ENCODE assay signal across 8 cellular contexts in genomic region chr4:55346851-55347255, GRCh38. TPM values are rescaled to one million over a fixed set of nuclear protein-coding genes. Genes with fewer than 3 reads are reported as not detected.
A peak's percentile ranks its signal among the peaks of the same experiment; 100 is the strongest.
DNase-seq lines count a peak whose midpoint lies in the region; ATAC-seq and TF ChIP-seq lines count a peak whose summit lies in the region.

No MANE protein-coding gene starts in this region.

- no peak for TF ChIP-seq POLR2A in heart left ventricle (IDR thresholded peaks at IDR 0.05)
- no peak for TF ChIP-seq POLR2A in thyroid gland (IDR thresholded peaks at IDR 0.05)

- peak in 1 of 4 donors; percentile 2 for ATAC-seq in heart left ventricle
- peak; percentile 23 for ATAC-seq in left colon
- no peak for ATAC-seq in HG02981 (IDR thresholded peaks at IDR 0.05; ENCODE audit: unreplicated experiment)

- peak overlapping the region; percentile 91 for H3K9ac ChIP-seq in adipocyte (ENCODE audit: low read length)

- H3K36me3 ChIP-seq in heart left ventricle (peaks cover 0 to 7% (median 0%) of the 10 kb centered on the region in 9 donors), adipocyte (ENCODE audit: control insufficient read depth, insufficient read depth, low read length, severe bottlenecking) (no peaks in the 10 kb centered on the region), thyroid gland (no peaks in the 10 kb centered on the region)

- H3K27me3 ChIP-seq in heart left ventricle (no peaks in the 10 kb centered on the region), adipocyte (replicated peaks; ENCODE audit: control insufficient read depth, insufficient read depth, low read length) (no peaks in the 10 kb centered on the region), thyroid gland (no peaks in the 10 kb centered on the region)

- TF ChIP-seq CTCF in heart left ventricle (IDR thresholded peaks at IDR 0.05) (no peak), thyroid gland (IDR thresholded peaks at IDR 0.05) (no peak)

- intact Hi-C loops in heart left ventricle (cut with DNase I): loop anchor here (1.0 to 10.0 kb wide), 17 partner anchors 48 to 528 kb away; partner anchors contain the start of genes TMEM165 (in 8 of the 10), CLOCK (in 6 of the 10) and EXOC1 (in 2 of the 10)
- intact Hi-C loops in cardiac septum (cut with DNase I): loop anchor here (1.0 to 5.0 kb wide), 3 partner anchors 48 to 505 kb away; partner anchors contain the start of genes CLOCK, EXOC1 and TMEM165
- intact Hi-C loops in left colon (cut with DNase I, micrococcal nuclease): loop anchor here in 1 of 2 donors (5.0 to 10.0 kb wide), 2 partner anchors 200 to 518 kb away; partner anchors contain the start of gene CLOCK
- intact Hi-C loops in thyroid gland (cut with DNase I): loop anchor here (5.0 to 10.0 kb wide), 3 partner anchors 45 to 520 kb away; no protein-coding TSS in a partner anchor

- H3K27ac ChIP-seq in heart left ventricle (peak overlapping the region; percentile 89 to 100 (median 98)), thyroid gland (peak overlapping the region; percentile 92 to 96 (median 95))

- H3K4me1 ChIP-seq in heart left ventricle (peaks cover 4 to 31% (median 16%) of the 10 kb centered on the region in 12 donors), adipocyte (ENCODE audit: control insufficient read depth, insufficient read depth, low read length) (peaks cover 43% of the 10 kb centered on the region), thyroid gland (peaks cover 0 to 7% of the 10 kb centered on the region in 2 donors)

- DNase-seq in heart left ventricle: no peak
- no peak for DNase-seq in cardiac septum (ENCODE audit: low spot score)
- no peak for DNase-seq in adipocyte (ENCODE audit: low read depth)
- DNase-seq in left colon: no peak
- no peak for DNase-seq in thyroid gland
- no peak for DNase-seq in 8988T
- DNase-seq in OCI-M1 (lab: John Stamatoyannopoulos, UW): no peak

- H3K4me3 ChIP-seq in heart left ventricle (peak overlapping the region; percentile 48 to 97 (median 80)), adipocyte (ENCODE audit: low read length) (peak overlapping the region; percentile 89), thyroid gland (replicated peaks in 1 of 3) (peak overlapping the region in 2 of 3 donors; percentile 46 to 47)

- no peaks in the 10 kb centered on the region for H3K9me3 ChIP-seq in heart left ventricle
- no peaks in the 10 kb centered on the region for H3K9me3 ChIP-seq in adipocyte (ENCODE audit: control insufficient read depth, low read length)
- no peaks in the 10 kb centered on the region for H3K9me3 ChIP-seq in thyroid gland

- WGBS in heart left ventricle, 4 donors: 37 to 54% (median 38%) methylated on average over 12 to 16 of the region's 16 CpGs
- WGBS in thyroid gland, 2 donors: 43 to 52% methylated on average over 13 to 16 of the region's 16 CpGs

RNA-seq across cellular contexts. Expression of gene SRD5A3, which starts 0.8 kb away (rescaled TPM):
- total RNA-seq in heart left ventricle: 10 to 100 TPM in 3 of 9 donors, 1 to 10 TPM in 6; 4.5 to 16.8 (median 7.8) TPM
- polyA plus RNA-seq in heart left ventricle: 1 to 10 TPM; 4.5 to 9.7 TPM
- 7.3 TPM for total RNA-seq in cardiac septum
- total RNA-seq in left colon: 10 to 100 TPM; 14.1 to 16.2 TPM
- 10 to 100 TPM in 1 of 4 donors, 1 to 10 TPM in 3; 2.7 to 12.0 (median 7.0) TPM for total RNA-seq in thyroid gland

RNA-seq across cellular contexts. Expression of gene TMEM165, which starts 48.9 kb away (rescaled TPM):
- total RNA-seq in heart left ventricle (10 to 100 TPM; 28.2 to 78.3 (median 53.9) TPM), cardiac septum (56.4 TPM), left colon (10 to 100 TPM; 65.8 to 71.9 TPM), thyroid gland (100 to 1,000 TPM; 175 to 226 (median 189) TPM)
- polyA plus RNA-seq in heart left ventricle: 10 to 100 TPM; 36.4 to 78.7 TPM
